ENCODE assay signal across 9 cellular contexts in the genomic region with DNA sequence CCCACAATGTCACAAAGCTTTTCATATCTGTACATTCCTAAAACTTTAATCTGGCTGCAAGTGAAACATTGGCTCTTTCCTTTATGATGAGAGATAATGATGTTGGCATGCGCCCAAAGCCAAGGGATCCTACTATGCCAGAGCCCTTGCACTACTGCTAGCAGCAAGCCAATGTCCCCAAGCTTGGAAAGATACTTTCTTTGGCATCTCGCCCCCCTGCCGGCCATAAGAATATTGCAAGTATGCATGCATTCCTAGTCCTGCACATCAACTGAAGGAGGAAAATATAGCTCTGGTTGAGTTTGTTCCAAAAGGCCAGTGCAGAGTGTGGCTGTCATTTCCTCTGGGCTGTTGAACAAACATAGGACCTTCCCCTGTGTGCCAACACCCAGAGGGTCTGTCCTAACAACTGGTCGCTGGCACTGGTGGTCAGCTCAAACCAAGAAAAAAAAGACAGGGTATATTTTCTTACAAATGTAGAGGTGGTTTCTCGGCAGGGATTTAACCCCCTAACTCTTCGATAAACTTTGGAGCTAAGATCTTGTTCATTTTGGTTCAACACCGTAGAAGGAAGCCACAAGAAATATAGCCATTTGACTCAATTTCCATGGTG. TPM values are rescaled to one million over a fixed set of nuclear protein-coding genes. Genes with fewer than 3 reads are reported as not detected.
DNase-seq lines count a peak whose midpoint lies in the region; ATAC-seq and TF ChIP-seq lines count a peak whose summit lies in the region.
"Had no signal": no experiment of that assay in that cellular context is flagged by ENCODE, and none has a peak within 500 bp of the region (broad histone marks: within the 10 kb centered on the region; RNA-seq: fewer than 3 reads in every experiment).

No MANE protein-coding gene starts in this region.

- peak; percentile 25 for TF ChIP-seq CTCF in mucosa of descending colon (IDR thresholded peaks at IDR 0.05)

- ATAC-seq in mucosa of descending colon (peak; percentile 57), GM19035 (IDR thresholded peaks at IDR 0.05; ENCODE audit: unreplicated experiment) (no peak)

- H3K4me1 ChIP-seq in mucosa of descending colon (ENCODE audit: low read depth), result no peaks in the 10 kb centered on the region

- H3K4me3 ChIP-seq in mucosa of descending colon, result no peak overlapping the region
- H3K4me3 ChIP-seq: SK-N-MC had no signal

- H3K9me3 ChIP-seq in mucosa of descending colon, result no peaks in the 10 kb centered on the region

- no peaks in the 10 kb centered on the region for H3K36me3 ChIP-seq in mucosa of descending colon (ENCODE audit: low read depth)

- DNase-seq in D341Med (ENCODE audit: low spot score) (peak; percentile 65), H4 (ENCODE audit: low spot score) (peak; percentile 40), SK-N-DZ (ENCODE audit: low spot score) (peak; percentile 48), mucosa of descending colon (peak in 2 of 3 donors; percentile 58 to 84), DMS79 (lab: John Stamatoyannopoulos, UW) (no peak), Ammon's horn (ENCODE audit: low spot score) (no peak)
- peak; percentile 30 for DNase-seq in central memory CD4-positive, alpha-beta T cell

- intact Hi-C loops in mucosa of descending colon (cut with DNase I, micrococcal nuclease), result loop anchor here (5.0 kb wide), 2 partner anchors 49 to 251 kb away; no protein-coding TSS in a partner anchor

RNA-seq across cellular contexts. Expression of gene PLCXD2, which starts 41.5 kb away (rescaled TPM):
- total RNA-seq in H4 (2014; rRNA removed; shearing (Covaris generic)), result 0.46 and 2.0 TPM in 2 replicates
- 2.5 and 2.9 TPM in 2 replicates for polyA plus RNA-seq in SK-N-DZ (2014; cell fraction: cytosol; rRNA removed)
- polyA plus RNA-seq in SK-N-DZ (2014; cell fraction: nucleus; rRNA removed), result 2.7 and 4.4 TPM in 2 replicates
- 1 to 10 TPM; 2.5 to 9.8 (median 4.6) TPM for total RNA-seq in mucosa of descending colon

Comparison
In these comparisons a context has a peak if more than half of its experiments do, and no peak if none do; other contexts are left out.
1. DNase-seq: peak in D341Med (single experiment), H4 (single experiment), SK-N-DZ (single experiment), central memory CD4-positive, alpha-beta T cell (single experiment) and mucosa of descending colon (2 of 3); none in DMS79 (single experiment) and Ammon's horn (single experiment).